Comparison of ENCODE assay signal across 35 cellular contexts in the genomic region with DNA sequence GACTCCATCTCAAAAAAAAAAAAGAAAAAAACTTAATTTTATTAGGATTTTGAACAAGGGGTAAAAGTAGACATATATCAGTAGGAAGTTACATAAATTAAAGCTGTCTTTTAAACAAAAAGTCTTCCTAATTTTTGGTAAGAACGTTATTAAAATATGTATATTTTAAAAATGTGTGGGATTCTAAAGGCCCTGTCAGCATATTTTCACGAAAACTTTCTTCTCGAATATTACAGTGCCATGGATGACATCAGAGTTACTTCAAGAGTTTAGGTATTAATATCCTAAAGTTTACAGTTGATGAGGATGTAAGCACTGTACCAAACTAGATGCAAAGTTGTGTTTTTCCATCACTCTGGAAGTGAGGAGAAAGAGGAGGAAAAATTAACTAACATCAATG.
"Had no signal": no experiment of that assay in that cellular context is flagged by ENCODE, and none has a peak within 500 bp of the region (broad histone marks: within the 10 kb centered on the region; RNA-seq: fewer than 3 reads in every experiment).

No MANE protein-coding gene starts in this region.

- DNase-seq: MG63, MM.1S, MV-4-11, NCI-H1048, NCI-H1092, NCI-H1092 treated with DMSO at 0.1 percent for 48 hours, NCI-H1105, NCI-H1105 treated with DMSO at 0.1 percent for 48 hours, NCI-H1417, NCI-H1417 treated with DMSO at 0.1 percent for 48 hours, NCI-H1436, NCI-H1436 treated with DMSO at 0.1 percent for 48 hours, NCI-H146, NCI-H1694, NCI-H1694 treated with DMSO at 0.1 percent for 48 hours, NCI-H187, NCI-H187 treated with DMSO at 0.1 percent for 48 hours, NCI-H1930, NCI-H2029, NCI-H2029 treated with DMSO at 0.1 percent for 48 hours, NCI-H2081, NCI-H2081 treated with DMSO at 0.1 percent for 48 hours, NCI-H2107, NCI-H2171, NCI-H2171 treated with DMSO at 0.1 percent for 48 hours, NCI-H2227 treated with DMSO at 0.1 percent for 48 hours, NCI-H226, NCI-H345, NCI-H446, NCI-H446 treated with DMSO at 0.1 percent for 48 hours, NCI-H510A, NCI-H510A treated with DMSO at 0.1 percent for 48 hours, NCI-H524, NCI-H524 treated with DMSO at 0.1 percent for 48 hours, NCI-H526 had no signal

- H3K36me3 ChIP-seq: MG63 had no signal

- H3K27me3 ChIP-seq: MG63 had no signal

- H3K4me3 ChIP-seq: MG63 had no signal

- H3K9me3 ChIP-seq: MG63 had no signal
